12 cellular contexts compared by ENCODE assay signal in the genomic region with DNA sequence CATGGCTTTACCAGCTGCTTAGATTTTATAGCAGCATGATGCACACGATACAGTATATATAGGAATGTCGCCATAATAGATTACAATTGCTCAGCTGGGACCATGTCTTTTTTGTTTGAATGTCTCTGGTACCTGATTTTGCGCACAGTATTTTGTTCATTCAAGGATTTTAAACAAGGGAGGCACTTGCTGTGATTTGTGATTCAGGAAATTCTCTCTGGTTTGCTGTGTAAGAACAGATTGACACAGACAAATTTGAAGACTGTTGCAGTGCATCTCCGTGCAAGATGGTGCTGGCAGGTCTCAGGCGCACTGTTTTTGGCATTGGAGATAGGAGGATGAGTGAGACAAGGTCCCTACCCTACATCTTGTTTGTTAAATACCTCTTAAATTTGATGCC. TPM values are rescaled to one million over a fixed set of nuclear protein-coding genes. Genes with fewer than 3 reads are reported as not detected.
A peak's percentile ranks its signal among the peaks of the same experiment; 100 is the strongest.
DNase-seq lines count a peak whose midpoint lies in the region; ATAC-seq, FAIRE-seq and TF ChIP-seq lines count a peak whose summit lies in the region.
"Had no signal": no experiment of that assay in that cellular context is flagged by ENCODE, and none has a peak within 500 bp of the region (broad histone marks: within the 10 kb centered on the region; RNA-seq: fewer than 3 reads in every experiment).

No MANE protein-coding gene starts in this region.

- TF ChIP-seq POLR2A in GM12878 (IDR thresholded peaks at IDR 0.05; ENCODE audit: low read depth, low read length): no peak

- peaks cover 39% of the 10 kb centered on the region for H4K20me1 ChIP-seq in KMS-11 (ENCODE audit: insufficient read depth)
- peaks cover 10% of the 10 kb centered on the region for H4K20me1 ChIP-seq in GM12878 (ENCODE audit: control insufficient read depth, insufficient read depth)

- in situ Hi-C loops in GM12878 (cut with MboI): no loop called here

- no TSS peak for BruUV-seq in GM12878 (replicated peaks; lab: Mats Ljungman, UMichigan)

- H3K4me1 Mint-ChIP-seq in CD14-positive monocyte: peaks cover 39% of the 10 kb centered on the region
- peaks cover 41 to 54% of the 10 kb centered on the region in 2 donors for H3K4me1 Mint-ChIP-seq in natural killer cell

- H3K27ac Mint-ChIP-seq in CD14-positive monocyte (peak overlapping the region in 4 of 7 donors; percentile 28 to 92 (median 52)), natural killer cell (peak overlapping the region; percentile 91 to 96)

- no peak for DNase-seq in CD14-positive monocyte (ENCODE audit: low spot score)
- DNase-seq in GM12878 (ENCODE audit: low read depth, low spot score): no peak
- no peak for DNase-seq in natural killer cell
- DNase-seq in amygdala (lab: John Stamatoyannopoulos, UW): no peak
- no peak for DNase-seq in NCI-H2029 (lab: John Stamatoyannopoulos, UW)
- DNase-seq: activated gamma-delta T cell, dorsolateral prefrontal cortex, NCI-H1436, spleen had no signal

- H3K9me3 Mint-ChIP-seq in CD14-positive monocyte (peaks cover 0 to 2% (median 0%) of the 10 kb centered on the region in 7 donors), natural killer cell (no peaks in the 10 kb centered on the region)

- H3K27ac ChIP-seq in KMS-11 (no peak overlapping the region), GM12878 (ENCODE audit: control insufficient read depth, insufficient read depth) (no peak overlapping the region)

- H3K4me3 Mint-ChIP-seq in CD14-positive monocyte (no peak overlapping the region), natural killer cell (peak overlapping the region; percentile 45)

- RAD21 ChIA-PET in GM12878 (lab: Charles Lee; ENCODE audit: unreplicated experiment): interaction anchor here (1.0 kb wide), 1 partner anchor 148 kb away, joined by 3 read pairs; no protein-coding TSS in a partner anchor

- no peaks in the 10 kb centered on the region; the same call in 1 of the 2 replicates for H3K36me3 ChIP-seq in KMS-11 (ENCODE audit: insufficient read depth)
- H3K36me3 ChIP-seq in GM12878 (ENCODE audit: control insufficient read depth in 2 of 2, insufficient read depth in 2 of 2, low read length in 1 of 2): peaks cover 0 to 8% of the 10 kb centered on the region in 2 experiments; a peak in 2 of 4 replicates

- H3K4me2 ChIP-seq in KMS-11 (peak overlapping the region; percentile 4; the same call in 1 of the 2 replicates), GM12878 (ENCODE audit: control insufficient read depth, insufficient read depth) (peak overlapping the region; percentile 83)

- no peak for TF ChIP-seq CTCF in CD14-positive monocyte (IDR thresholded peaks at IDR 0.05)
- TF ChIP-seq CTCF in KMS-11 (conservative IDR thresholded peaks at IDR 0.05; ENCODE audit: low read depth, low read length): no peak
- TF ChIP-seq CTCF in GM12878 (IDR thresholded peaks at IDR 0.05 in 2 of 3, conservative IDR thresholded peaks at IDR 0.05 in 1 of 3; ENCODE audit: control insufficient read depth in 2 of 3, extremely low read depth in 1 of 3, insufficient read depth in 1 of 3, low read depth in 3 of 3, low read length in 3 of 3): no peak
- TF ChIP-seq CTCF in natural killer cell (IDR thresholded peaks at IDR 0.05): no peak

- H3K27me3 Mint-ChIP-seq in CD14-positive monocyte (ENCODE audit: low read depth in 3 of 3) (peaks cover 0 to 4% (median 0%) of the 10 kb centered on the region in 3 donors), natural killer cell (ENCODE audit: low read depth in 2 of 2) (no peaks in the 10 kb centered on the region)

- TF ChIP-seq EP300 in GM12878 (IDR thresholded peaks at IDR 0.05; ENCODE audit: borderline replicate concordance in 1 of 2, control insufficient read depth in 1 of 2, low read depth in 2 of 2, low read length in 2 of 2): no peak

- CTCF ChIA-PET in GM12878 (lab: Yijun Ruan, JAX): interaction anchor here (0.9 to 2.1 kb wide), 7 partner anchors 8 to 149 kb away, joined by 3 to 9 read pairs (median 4); no protein-coding TSS in a partner anchor

- H3K4me1 ChIP-seq in KMS-11 (ENCODE audit: low read depth, poor library complexity, severe bottlenecking) (peaks cover 47% of the 10 kb centered on the region), GM12878 (ENCODE audit: control insufficient read depth, insufficient read depth, low read length) (peaks cover 6% of the 10 kb centered on the region)

- peaks cover 15 to 17% of the 10 kb centered on the region in 2 donors for H3K36me3 Mint-ChIP-seq in CD14-positive monocyte
- no peaks in the 10 kb centered on the region for H3K36me3 Mint-ChIP-seq in natural killer cell

- H3K4me3 ChIP-seq in KMS-11 (IDR thresholded peaks at IDR 0.05; ENCODE audit: insufficient read depth, low read depth, low read length) (no peak overlapping the region), GM12878 (peak overlapping the region; percentile 79; the same call in 1 of the 2 replicates)

- POLR2A ChIA-PET in GM12878 (lab: Charles Lee): interaction anchor here (0.8 kb wide), 1 partner anchor 10 kb away, joined by 3 read pairs; no protein-coding TSS in a partner anchor

- no peak overlapping the region for H2AFZ ChIP-seq in KMS-11 (ENCODE audit: low read depth)
- no peak overlapping the region for H2AFZ ChIP-seq in GM12878 (ENCODE audit: control insufficient read depth, low read depth, low read length)

- H3K27me3 ChIP-seq in KMS-11 (ENCODE audit: insufficient read depth, low read depth): no peaks in the 10 kb centered on the region
- H3K27me3 ChIP-seq in GM12878 (replicated peaks in 1 of 2; ENCODE audit: control insufficient read depth in 2 of 2, insufficient read depth in 2 of 2, low read length in 1 of 2): no peaks in the 10 kb centered on the region
- H3K27me3 ChIP-seq: dorsolateral prefrontal cortex, spleen had no signal

- no peak for TF ChIP-seq RAD21 in GM12878 (IDR thresholded peaks at IDR 0.05; ENCODE audit: insufficient read depth, low read depth, low read length)

- SMC1A ChIA-PET in GM12878 (lab: Charles Lee; ENCODE audit: uncharacterized antibody, unreplicated experiment): interaction anchor here (0.9 to 1.1 kb wide), 2 partner anchors 10 to 183 kb away, joined by 3 read pairs; no protein-coding TSS in a partner anchor

- intact Hi-C loops in CD14-positive monocyte (cut with micrococcal nuclease): no loop called here
- intact Hi-C loops in GM12878 (cut with micrococcal nuclease; ENCODE audit: unreplicated experiment): no loop called here
- intact Hi-C loops in natural killer cell (cut with micrococcal nuclease): no loop called here

- H3K9ac ChIP-seq in KMS-11 (no peak overlapping the region), GM12878 (ENCODE audit: control insufficient read depth, insufficient read depth, low read length) (no peak overlapping the region)

- H3K79me2 ChIP-seq in KMS-11 (ENCODE audit: insufficient read depth, low read depth): peaks cover 69% of the 10 kb centered on the region
- peaks cover 63% of the 10 kb centered on the region for H3K79me2 ChIP-seq in GM12878 (ENCODE audit: control insufficient read depth, insufficient read depth, low read length)

- ATAC-seq in GM12878 (no peak), natural killer cell (no peak), GM18502 (IDR thresholded peaks at IDR 0.05; ENCODE audit: poor library complexity, unreplicated experiment) (no peak), HG03135 (IDR thresholded peaks at IDR 0.05; ENCODE audit: unreplicated experiment) (no peak)

- no peaks in the 10 kb centered on the region for H3K9me3 ChIP-seq in GM12878 (replicated peaks; ENCODE audit: control insufficient read depth, insufficient read depth, low read length)
- H3K9me3 ChIP-seq: spleen had no signal

- FAIRE-seq in GM12878 (lab: Jason Lieb, UNC): no peak

- WGBS in GM12878 (ENCODE audit: insufficient coverage, insufficient replicate concordance, low lambda C conversion rate, missing lambda C conversion rate): 90% methylated on average over 5 of the region's 5 CpGs

TF ChIP-seq in GM12878, 131 proteins besides CTCF, POLR2A, EP300 and RAD21 (continues in another document):
- TF ChIP-seq SMAD5 (IDR thresholded peaks at IDR 0.05; ENCODE audit: low read depth): no peak

RNA-seq across cellular contexts. Expression of a gene that starts 2.4 kb away (rescaled TPM):
- polyA plus RNA-seq in CD14-positive monocyte: 100 to 1,000 TPM; 118 to 130 TPM
- 37.7 and 38.1 TPM in 2 replicates for total RNA-seq in GM12878 (2013; cell fraction: nucleolus; rRNA removed)
- total RNA-seq in GM12878 (2014; rRNA removed): 85.2 and 108 TPM in 2 replicates
- total RNA-seq in GM12878 (2014; rRNA removed; fragmentation: Illumina TruSeq; extraction: Trizol): 83.2 and 89.2 TPM in 2 replicates
- total RNA-seq in GM12878 (2021): 133 TPM in 2 replicates
- polyA plus RNA-seq in GM12878 (2011; ENCODE audit: low read depth): 84.6 TPM
- 117 and 137 TPM in 2 replicates for polyA plus RNA-seq in GM12878 (2011; rRNA removed)
- 58.1 and 75.1 TPM in 2 replicates for polyA plus RNA-seq in GM12878 (2011; cell fraction: cytosol; rRNA removed)
- 29.6 and 50.0 TPM in 2 replicates for polyA plus RNA-seq in GM12878 (2011; cell fraction: nucleus; rRNA removed)
- 84.5 and 93.7 TPM in 2 replicates for polyA plus RNA-seq in GM12878 (2012)
- 151 and 168 TPM in 2 replicates for polyA plus RNA-seq in GM12878 (2014; fragmentation: Illumina TruSeq; extraction: Trizol)
- 100 to 1,000 TPM; 128 to 142 TPM for polyA plus RNA-seq in GM12878 (2014; fragmentation: Nextera tagmentation; extraction: Ambion mirVana)
- 108 and 117 TPM in 2 replicates for polyA plus RNA-seq in GM12878 (2014; rRNA removed)
- polyA plus RNA-seq in GM12878 (2016; fragmentation: Nextera tagmentation; extraction: Ambion mirVana): 100 to 1,000 TPM; 108 to 109 TPM
- 52.4 and 66.1 TPM in 2 replicates for polyA minus RNA-seq in GM12878 (2011; rRNA and poly(A)+ RNA removed)
- 30.9 and 33.0 TPM in 2 replicates for polyA minus RNA-seq in GM12878 (2011; cell fraction: cytosol; rRNA and poly(A)+ RNA removed)
- polyA minus RNA-seq in GM12878 (2011; cell fraction: nucleus; rRNA and poly(A)+ RNA removed): 10.6 and 19.1 TPM in 2 replicates
- 100 to 1,000 TPM; 133 to 139 (median 137) TPM for total RNA-seq in natural killer cell

RNA-seq across cellular contexts. Expression of a gene that starts 36.5 kb away (rescaled TPM):
- polyA plus RNA-seq in CD14-positive monocyte (not detected), GM12878 (2011; rRNA removed) (0.20 TPM in 1 of 2 replicates, not detected in the other), GM12878 (2014; fragmentation: Illumina TruSeq; extraction: Trizol) (0.06 TPM in 1 of 2 replicates, not detected in the other), GM12878 (2014; fragmentation: Nextera tagmentation; extraction: Ambion mirVana) (not detected), GM12878 (2014; rRNA removed) (0.08 and 0.57 TPM in 2 replicates), GM12878 (2016; fragmentation: Nextera tagmentation; extraction: Ambion mirVana) (under 1 TPM in 1 of 2 experiments, not detected in 1; 0.05 TPM)
- total RNA-seq in GM12878 (2013; cell fraction: nucleolus; rRNA removed): 0.15 and 3.9 TPM in 2 replicates
- total RNA-seq in GM12878 (2014; rRNA removed) (0.06 TPM in 1 of 2 replicates, not detected in the other), GM12878 (2014; rRNA removed; fragmentation: Illumina TruSeq; extraction: Trizol) (0.04 TPM in 1 of 2 replicates, not detected in the other), GM12878 (2021) (0.05 and 0.18 TPM in 2 replicates), natural killer cell (1 to 10 TPM; 1.2 to 2.9 (median 2.3) TPM)
- polyA plus RNA-seq in GM12878 (2011; ENCODE audit: low read depth): not detected
- 0.01 and 0.02 TPM in 2 replicates for polyA plus RNA-seq in GM12878 (2011; cell fraction: cytosol; rRNA removed)
- polyA plus RNA-seq in GM12878 (2011; cell fraction: nucleus; rRNA removed): 0.10 and 0.39 TPM in 2 replicates
- 0.07 and 0.11 TPM in 2 replicates for polyA plus RNA-seq in GM12878 (2012)
- 2.0 TPM in 1 of 2 replicates, not detected in the other for polyA minus RNA-seq in GM12878 (2011; rRNA and poly(A)+ RNA removed)
- polyA minus RNA-seq in GM12878 (2011; cell fraction: cytosol; rRNA and poly(A)+ RNA removed): not detected in 2 replicates
- polyA minus RNA-seq in GM12878 (2011; cell fraction: nucleus; rRNA and poly(A)+ RNA removed): 0.12 and 0.19 TPM in 2 replicates
